ENCODE assay signal across 8 cellular contexts in genomic region chr14:34722723-34723545, GRCh38. TPM values are rescaled to one million over a fixed set of nuclear protein-coding genes. Genes with fewer than 3 reads are reported as not detected.
DNase-seq lines count a peak whose midpoint lies in the region; ATAC-seq lines count a peak whose summit lies in the region.

No MANE protein-coding gene starts in this region.

- DNase-seq in EL = peak; percentile 76
- DNase-seq in LHCN-M2 (ENCODE audit: low read depth) = peak; percentile 71
- peak; percentile 18 to 27 for DNase-seq in SHP77 (lab: John Stamatoyannopoulos, UW)
- peak; percentile 73 for DNase-seq in astrocyte of the hippocampus (ENCODE audit: low read depth, low spot score)
- peak; percentile 71 for DNase-seq in hepatic stellate cell (ENCODE audit: low spot score)
- DNase-seq in sciatic nerve (ENCODE audit: low spot score) = no peak

- ATAC-seq in sciatic nerve = peak; percentile 83
- no peak for ATAC-seq in HG03342 (IDR thresholded peaks at IDR 0.05; ENCODE audit: unreplicated experiment)
- ATAC-seq in HG03139 (IDR thresholded peaks at IDR 0.05; ENCODE audit: unreplicated experiment) = no peak

- intact Hi-C loops in sciatic nerve (cut with DNase I) = loop anchor here (5.0 kb wide), 1 partner anchor 51 kb away; no protein-coding TSS in a partner anchor

RNA-seq across cellular contexts. Expression of gene CFL2, which starts 8.5 kb away (rescaled TPM):
- 126 and 151 TPM in 2 replicates for total RNA-seq in LHCN-M2 (2014; rRNA removed)
- 236 TPM for polyA plus RNA-seq in LHCN-M2 (2012)
- total RNA-seq in sciatic nerve = 101 TPM
